ENCODE assay signal across 21 cellular contexts in the genomic region with DNA sequence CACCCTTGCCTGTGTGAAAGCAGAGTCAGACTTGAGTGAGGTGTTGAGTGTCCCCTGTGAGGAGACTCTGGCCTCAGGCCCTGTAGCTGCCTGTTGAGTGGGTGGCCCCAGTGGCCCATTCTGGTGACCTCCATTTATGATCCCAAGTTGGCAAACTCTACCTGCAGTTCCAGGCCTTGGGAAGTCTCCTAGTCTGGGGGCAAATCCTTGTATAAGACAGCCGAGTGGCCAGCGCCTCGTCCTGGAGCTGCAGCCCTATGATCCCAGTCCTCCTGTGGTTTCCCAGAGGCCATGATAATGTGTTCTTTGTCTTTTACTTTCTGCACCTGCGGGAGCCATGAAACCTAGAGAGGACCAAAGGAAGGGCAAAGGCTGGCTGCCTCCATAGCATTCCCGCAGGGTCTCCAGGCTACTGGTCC. TPM values are rescaled to one million over a fixed set of nuclear protein-coding genes. Genes with fewer than 3 reads are reported as not detected.
DNase-seq lines count a peak whose midpoint lies in the region; ATAC-seq and TF ChIP-seq lines count a peak whose summit lies in the region.
"Had no signal": no experiment of that assay in that cellular context is flagged by ENCODE, and none has a peak within 500 bp of the region (broad histone marks: within the 10 kb centered on the region; RNA-seq: fewer than 3 reads in every experiment).

No MANE protein-coding gene starts in this region.

- no peaks in the 10 kb centered on the region for H3K9me3 ChIP-seq in Peyer's patch

- H3K27me3 Mint-ChIP-seq in nephron progenitor cell (ENCODE audit: low read depth, poor library complexity) (peaks cover 9% of the 10 kb centered on the region), HFFc6 (ENCODE audit: insufficient read depth) (no peaks in the 10 kb centered on the region; the same call in 1 of the 2 replicates)
- H3K27me3 Mint-ChIP-seq: CD4-positive, CD25-positive, alpha-beta regulatory T cell had no signal

- no peak overlapping the region for H3K27ac ChIP-seq in Peyer's patch
- peak overlapping the region; percentile 74 for H3K27ac ChIP-seq in substantia nigra (ENCODE audit: low read depth, low read length, poor library complexity, severe bottlenecking)
- H3K27ac ChIP-seq: 22Rv1, KMS-11, RWPE1 had no signal

- TF ChIP-seq POLR2A in Peyer's patch (IDR thresholded peaks at IDR 0.05), result no peak

- H3K4me3 Mint-ChIP-seq in nephron progenitor cell (no peak overlapping the region), HFFc6 (no peak overlapping the region)

- no peak overlapping the region for H3K4me3 ChIP-seq in Peyer's patch

- DNase-seq in activated CD8-positive, alpha-beta memory T cell treated with anti-CD3 and anti-CD28 coated beads, Interleukin-2, amount 50 U/mL, for 4 hours, result peak; percentile 9
- no peak for DNase-seq in activated CD8-positive, alpha-beta memory T cell treated with anti-CD3 and anti-CD28 coated beads, Interleukin-2, amount 50 U/mL, for 48 hours
- DNase-seq in Peyer's patch (peak in 2 of 3 donors; percentile 8 to 29), nephron progenitor cell (no peak), substantia nigra (lab: John Stamatoyannopoulos, UW) (no peak), HFFc6 (no peak)
- DNase-seq in activated effector memory CD4-positive, alpha-beta T cell treated with anti-CD3 and anti-CD28 coated beads, Interleukin-2, amount 50 U/mL, for 16 hours, result no peak
- DNase-seq: AML-193; CD4-positive, CD25-positive, alpha-beta regulatory T cell; DMS153; EL; GOT3; NCI-H187 treated with DMSO at 0.1 percent for 48 hours; NCI-H226; NCI-H524 treated with DMSO at 0.1 percent for 48 hours; PC-3; SIG-M5 had no signal

- H3K27me3 ChIP-seq in Peyer's patch, result no peaks in the 10 kb centered on the region

- no peaks in the 10 kb centered on the region for H3K4me1 ChIP-seq in Peyer's patch

- H3K9me3 Mint-ChIP-seq in nephron progenitor cell (peaks cover 60% of the 10 kb centered on the region), HFFc6 (no peaks in the 10 kb centered on the region)
- H3K9me3 Mint-ChIP-seq: CD4-positive, CD25-positive, alpha-beta regulatory T cell had no signal

- H3K27ac Mint-ChIP-seq in nephron progenitor cell, result peak overlapping the region; percentile 29
- H3K27ac Mint-ChIP-seq in HFFc6, result no peak overlapping the region

- TF ChIP-seq CTCF in Peyer's patch (IDR thresholded peaks at IDR 0.05), result no peak
- no peak for TF ChIP-seq CTCF in nephron progenitor cell (IDR thresholded peaks at IDR 0.05)
- no peak for TF ChIP-seq CTCF in HFFc6 (IDR thresholded peaks at IDR 0.05)

- H3K4me1 Mint-ChIP-seq in nephron progenitor cell (peaks cover 23% of the 10 kb centered on the region), HFFc6 (ENCODE audit: low read depth) (no peaks in the 10 kb centered on the region)

- peaks cover 73% of the 10 kb centered on the region for H3K36me3 Mint-ChIP-seq in nephron progenitor cell (ENCODE audit: low read depth)
- no peaks in the 10 kb centered on the region for H3K36me3 Mint-ChIP-seq in HFFc6 (ENCODE audit: low read depth)

- no peak for ATAC-seq in HG03025 (IDR thresholded peaks at IDR 0.05; ENCODE audit: low FRiP score, unreplicated experiment)
- ATAC-seq: PC-3 had no signal

- H3K36me3 ChIP-seq in Peyer's patch, result no peaks in the 10 kb centered on the region

RNA-seq across cellular contexts. Expression of gene NBDY, which starts 58.7 kb away (rescaled TPM):
- 10 to 100 TPM in 3 of 4 donors, 1 to 10 TPM in 1; 9.1 to 14.0 (median 12.7) TPM for total RNA-seq in Peyer's patch
- total RNA-seq in HFFc6 (2021; fragmentation: NEBNext Ultra II Directional; extraction: Animal tissue kit (Norgen Biotek cat#: 25700)), result 10 to 100 TPM; 61.2 to 78.7 (median 68.3) TPM

Comparison
In these comparisons a context has a peak if more than half of its experiments do, and no peak if none do; other contexts are left out.
1. DNase-seq: peak in activated CD8-positive, alpha-beta memory T cell treated with anti-CD3 and anti-CD28 coated beads, Interleukin-2, amount 50 U/mL, for 4 hours (single experiment) and Peyer's patch (2 of 3); none in activated CD8-positive, alpha-beta memory T cell treated with anti-CD3 and anti-CD28 coated beads, Interleukin-2, amount 50 U/mL, for 48 hours (single experiment), nephron progenitor cell (single experiment), substantia nigra (0 of 49), activated effector memory CD4-positive, alpha-beta T cell treated with anti-CD3 and anti-CD28 coated beads, Interleukin-2, amount 50 U/mL, for 16 hours (single experiment) and HFFc6 (single experiment).
2. RNA of gene NBDY, which starts 58.7 kb away (total RNA-seq): 61.2 to 78.7 TPM in HFFc6; 9.1 to 14.0 TPM in Peyer's patch; every median in the first group is over 4 times any median in the second.